8 cellular contexts compared by ENCODE assay signal in the genomic region with DNA sequence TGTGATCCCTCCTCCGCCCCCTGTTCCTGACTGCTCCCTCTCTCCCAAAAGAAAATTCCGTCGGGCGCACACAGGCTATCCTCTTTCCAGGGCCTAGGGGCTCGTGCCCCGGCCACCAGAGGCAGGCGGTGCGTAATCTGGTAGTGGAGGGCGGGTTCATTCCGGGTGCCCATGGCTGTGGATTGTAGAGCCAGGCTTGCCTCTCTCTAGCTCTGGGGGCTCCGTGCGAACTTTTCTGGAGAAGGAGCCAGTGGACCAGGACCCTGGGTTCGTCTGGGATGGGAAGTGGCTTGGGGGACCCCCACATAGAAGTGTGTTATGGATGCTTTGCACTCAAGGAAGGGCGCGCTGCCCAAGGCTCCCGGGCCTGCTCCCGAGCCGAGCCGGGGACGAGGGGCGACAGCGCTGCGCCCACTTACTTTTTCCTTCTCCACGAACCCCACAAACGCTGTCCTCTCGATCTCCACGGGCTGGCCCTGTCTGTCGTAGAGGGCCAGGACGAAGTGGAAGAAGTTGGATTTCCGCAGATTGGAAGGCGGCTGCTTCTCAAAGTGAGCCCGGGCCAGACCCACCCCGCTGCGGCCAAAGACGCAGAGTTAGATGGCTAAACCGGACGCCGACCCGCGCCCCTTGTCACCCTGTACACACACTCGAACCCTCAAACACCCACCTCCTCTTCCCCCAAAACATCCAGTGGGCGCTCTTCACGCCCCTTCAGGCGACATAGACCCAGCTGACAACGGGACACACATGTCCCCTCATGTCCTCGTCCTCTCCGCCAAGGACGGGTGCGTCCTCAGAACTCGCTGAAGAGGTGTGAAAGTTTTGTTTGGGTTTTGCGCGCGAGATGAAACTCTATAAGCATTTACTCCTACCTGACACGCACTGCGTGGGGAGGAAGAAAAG. TPM values are rescaled to one million over a fixed set of nuclear protein-coding genes. Genes with fewer than 3 reads are reported as not detected.
DNase-seq lines count a peak whose midpoint lies in the region; ATAC-seq and TF ChIP-seq lines count a peak whose summit lies in the region.

No MANE protein-coding gene starts in this region.

- H3K9me3 ChIP-seq in right atrium auricular region = no peaks in the 10 kb centered on the region

- no peaks in the 10 kb centered on the region for H3K27me3 ChIP-seq in right atrium auricular region

- H3K4me1 Mint-ChIP-seq in naive thymus-derived CD8-positive, alpha-beta T cell = peaks cover 31 to 59% (median 49%) of the 10 kb centered on the region in 4 donors

- POLR2A ChIA-PET in naive thymus-derived CD8-positive, alpha-beta T cell (lab: Charles Lee) = interaction anchor here (0.8 kb wide), 1 partner anchor 8 kb away, joined by 3 read pairs; no protein-coding TSS in a partner anchor

- DNase-seq in right atrium auricular region (ENCODE audit: low spot score) (no peak), Right ventricle myocardium superior (no peak), choroid plexus epithelial cell (ENCODE audit: low read depth) (no peak), NAMALWA (ENCODE audit: low spot score) (no peak)
- DNase-seq in naive thymus-derived CD8-positive, alpha-beta T cell = no peak

- H3K36me3 Mint-ChIP-seq in naive thymus-derived CD8-positive, alpha-beta T cell = no peaks in the 10 kb centered on the region

- no peaks in the 10 kb centered on the region for H3K36me3 ChIP-seq in right atrium auricular region

- peaks cover 0 to 38% of the 10 kb centered on the region in 2 donors for H3K4me1 ChIP-seq in right atrium auricular region

- H3K27ac Mint-ChIP-seq in naive thymus-derived CD8-positive, alpha-beta T cell = peak overlapping the region in 3 of 10 donors; percentile 9 to 52 (median 13)

- no peaks in the 10 kb centered on the region for H3K9me3 Mint-ChIP-seq in naive thymus-derived CD8-positive, alpha-beta T cell

- peak overlapping the region; percentile 80 to 85 for H3K27ac ChIP-seq in right atrium auricular region

- intact Hi-C loops in Right ventricle myocardium superior (cut with DNase I) = loop anchor here (5.0 to 10.0 kb wide), 2 partner anchors 45 to 212 kb away; no protein-coding TSS in a partner anchor

- ATAC-seq in Right ventricle myocardium superior (ENCODE audit: poor library complexity) (no peak), GM18858 (IDR thresholded peaks at IDR 0.05; ENCODE audit: unreplicated experiment) (no peak), GM21619 (IDR thresholded peaks at IDR 0.05; ENCODE audit: unreplicated experiment) (no peak), GM21390 (IDR thresholded peaks at IDR 0.05; ENCODE audit: unreplicated experiment) (no peak)
- no peak for ATAC-seq in naive thymus-derived CD8-positive, alpha-beta T cell

- TF ChIP-seq CTCF in right atrium auricular region (IDR thresholded peaks at IDR 0.05) (no peak), choroid plexus epithelial cell (conservative IDR thresholded peaks at IDR 0.05; ENCODE audit: low read depth, low read length) (no peak)

- H3K4me3 ChIP-seq in right atrium auricular region (peak overlapping the region; percentile 61 to 64), choroid plexus epithelial cell (ENCODE audit: low read depth, low read length) (peak overlapping the region; percentile 83)

- H3K4me3 Mint-ChIP-seq in naive thymus-derived CD8-positive, alpha-beta T cell = peak overlapping the region; percentile 85 to 96 (median 92)

- H3K27me3 Mint-ChIP-seq in naive thymus-derived CD8-positive, alpha-beta T cell = peaks cover 22 to 38% (median 36%) of the 10 kb centered on the region in 5 donors

RNA-seq across cellular contexts. Expression of a gene that starts 2.9 kb away (rescaled TPM):
- 10 to 100 TPM in 1 of 2 donors, 1 to 10 TPM in 1; 8.2 to 13.9 TPM for total RNA-seq in right atrium auricular region
- 15.6 TPM for total RNA-seq in Right ventricle myocardium superior
- 1 to 10 TPM; 2.9 to 4.8 TPM for total RNA-seq in naive thymus-derived CD8-positive, alpha-beta T cell
- under 1 TPM in 2 of 3 donors, not detected in 1; 0.07 to 0.60 TPM for polyA plus RNA-seq in naive thymus-derived CD8-positive, alpha-beta T cell
